Comparison of ENCODE assay signal across 1 cellular context in genomic region chr3:47825590-47825989, GRCh38.
A peak's percentile ranks its signal among the peaks of the same experiment; 100 is the strongest.
TF ChIP-seq lines count a peak whose summit lies in the region.

No MANE protein-coding gene starts in this region.

TF ChIP-seq in K562, 482 proteins besides CTCF, POLR2A, EP300 and RAD21 (continued from another document):
- 0 out of 2 replicates have a peak, but pooled peaks have one; percentile 34 for TF ChIP-seq ZNF217 (CRISPR knock-in tag; IDR thresholded peaks at IDR 0.05)
- 0 out of 2 replicates have a peak, but pooled peaks have one; percentile 18 for TF ChIP-seq FOXP4 (CRISPR knock-in tag; IDR thresholded peaks at IDR 0.05; ENCODE audit: borderline replicate concordance)
- no peak for TF ChIP-seq ZNF23 (CRISPR knock-in tag; IDR thresholded peaks at IDR 0.05)
- 0 out of 2 replicates have a peak, but pooled peaks have one; percentile 32 for TF ChIP-seq HNRNPUL1 (IDR thresholded peaks at IDR 0.05; ENCODE audit: low read length)
- TF ChIP-seq ZNF764 (CRISPR knock-in tag; IDR thresholded peaks at IDR 0.05; ENCODE audit: low read depth), result no peak
- no peak for TF ChIP-seq ZNF584 (CRISPR knock-in tag; IDR thresholded peaks at IDR 0.05; ENCODE audit: low read depth)
- no peak for TF ChIP-seq CREB1 (IDR thresholded peaks at IDR 0.05)
- peak; percentile 11 for TF ChIP-seq CREB1 (CRISPR knock-in tag; IDR thresholded peaks at IDR 0.05)
- no peak for TF ChIP-seq ARID3A (IDR thresholded peaks at IDR 0.05; ENCODE audit: borderline replicate concordance, low read depth, low read length)
- no peak for TF ChIP-seq SRSF9 (IDR thresholded peaks at IDR 0.05; ENCODE audit: borderline replicate concordance, low read depth, low read length)
- TF ChIP-seq PURB (CRISPR knock-in tag; IDR thresholded peaks at IDR 0.05; ENCODE audit: low read depth), result no peak
